8 cellular contexts compared by ENCODE assay signal in the genomic region with DNA sequence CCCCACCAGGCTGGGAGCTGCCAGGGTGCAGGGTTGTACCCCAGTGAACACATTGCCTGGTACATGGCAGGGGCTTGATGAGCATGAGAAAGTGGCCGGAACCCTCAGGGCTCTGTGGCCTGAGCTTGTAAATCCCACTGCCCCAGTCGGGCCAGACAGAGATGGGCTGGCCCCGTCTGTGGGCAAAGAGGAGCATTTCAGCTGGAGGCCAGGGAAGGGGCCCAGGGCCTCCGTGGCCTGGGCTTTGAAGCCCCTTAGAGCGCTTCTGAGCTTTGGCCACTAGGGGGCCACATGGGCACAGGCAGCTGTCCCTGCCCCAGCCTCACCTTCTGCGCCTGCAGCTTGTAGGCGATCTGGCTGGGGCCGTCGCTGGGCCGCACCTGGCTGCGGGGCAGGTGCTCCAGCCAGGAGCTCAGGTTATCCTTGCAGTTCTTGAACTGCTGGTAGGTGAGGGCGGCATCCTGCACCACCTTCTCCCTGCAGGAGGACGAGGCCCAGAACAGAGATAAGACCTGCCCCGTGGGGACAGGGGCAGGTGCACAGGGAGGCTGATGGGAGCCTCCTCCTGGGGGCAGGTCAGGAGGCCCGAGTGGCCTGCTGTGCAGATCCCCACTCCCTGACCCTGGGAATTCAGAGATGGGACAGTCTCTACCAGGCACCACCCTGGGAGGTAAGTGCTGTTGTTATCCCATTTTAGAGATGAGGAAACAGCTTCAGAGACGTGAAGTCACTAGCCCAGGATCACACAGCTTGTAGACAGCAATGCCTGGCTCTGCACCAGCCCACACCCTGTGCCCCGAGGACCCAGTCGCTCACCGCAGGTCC. TPM values are rescaled to one million over a fixed set of nuclear protein-coding genes. Genes with fewer than 3 reads are reported as not detected.
DNase-seq lines count a peak whose midpoint lies in the region; ATAC-seq and TF ChIP-seq lines count a peak whose summit lies in the region.

No MANE protein-coding gene starts in this region.

- no peak overlapping the region for H3K4me3 ChIP-seq in adipocyte (ENCODE audit: low read length)
- H3K4me3 ChIP-seq in right atrium auricular region = no peak overlapping the region
- no peak overlapping the region for H3K4me3 ChIP-seq in gastrocnemius medialis

- intact Hi-C loops in gastrocnemius medialis (cut with DNase I; ENCODE audit: low total_unique reads) = no loop called here

- ATAC-seq in GM18858 (IDR thresholded peaks at IDR 0.05; ENCODE audit: unreplicated experiment) (peak; percentile 46), T-cell (replicated peaks in 1 of 4) (peak; percentile 95 to 98 (median 96)), gastrocnemius medialis (peak; percentile 69 to 83), GM19395 (IDR thresholded peaks at IDR 0.05; ENCODE audit: unreplicated experiment) (no peak)

- POLR2A ChIA-PET in T-cell (lab: Charles Lee) = no interaction called here

- no peak overlapping the region for H3K27ac ChIP-seq in right atrium auricular region
- H3K27ac ChIP-seq in gastrocnemius medialis = no peak overlapping the region

- H3K27me3 ChIP-seq in adipocyte (replicated peaks; ENCODE audit: control insufficient read depth, insufficient read depth, low read length) (peaks cover 30% of the 10 kb centered on the region), right atrium auricular region (no peaks in the 10 kb centered on the region), gastrocnemius medialis (no peaks in the 10 kb centered on the region)

- H3K9me3 ChIP-seq in adipocyte (ENCODE audit: control insufficient read depth, low read length) (no peaks in the 10 kb centered on the region), right atrium auricular region (no peaks in the 10 kb centered on the region), gastrocnemius medialis (no peaks in the 10 kb centered on the region)

- H3K4me1 Mint-ChIP-seq in T-cell = peaks cover 5 to 7% (median 5%) of the 10 kb centered on the region in 3 donors

- in situ Hi-C loops in gastrocnemius medialis (cut with MboI; ENCODE audit: low sequenced_read_pairs in 4 of 4) = loop anchor here in 1 of 4 donors (10.0 kb wide), 1 partner anchor 280 kb away; no protein-coding TSS in a partner anchor

- peak overlapping the region in 1 of 2 donors; percentile 74 for H3K27ac Mint-ChIP-seq in T-cell

- H3K36me3 ChIP-seq in adipocyte (ENCODE audit: control insufficient read depth, insufficient read depth, low read length, severe bottlenecking) (no peaks in the 10 kb centered on the region), right atrium auricular region (no peaks in the 10 kb centered on the region), gastrocnemius medialis (no peaks in the 10 kb centered on the region)

- peak; percentile 96 to 99 for TF ChIP-seq CTCF in right atrium auricular region (IDR thresholded peaks at IDR 0.05)
- peak; percentile 74 to 97 (median 88) for TF ChIP-seq CTCF in gastrocnemius medialis (IDR thresholded peaks at IDR 0.05 in 4 of 5, conservative IDR thresholded peaks at IDR 0.05 in 1 of 5)

- H3K9me3 Mint-ChIP-seq in T-cell = no peaks in the 10 kb centered on the region

- DNase-seq in 8988T (peak; percentile 88), NCI-H1417 (lab: John Stamatoyannopoulos, UW) (peak; percentile 77 to 89 (median 83)), T-cell (peak; percentile 51 to 82 (median 70)), adipocyte (ENCODE audit: low read depth) (peak; percentile 88), right atrium auricular region (ENCODE audit: low spot score) (no peak), gastrocnemius medialis (peak; percentile 24 to 52)

- no peak for TF ChIP-seq POLR2A in gastrocnemius medialis (IDR thresholded peaks at IDR 0.05)

- H3K4me3 Mint-ChIP-seq in T-cell = peak overlapping the region in 2 of 3 donors; percentile 28 to 30

- no peaks in the 10 kb centered on the region for H3K36me3 Mint-ChIP-seq in T-cell

- no peaks in the 10 kb centered on the region for H3K4me1 ChIP-seq in adipocyte (ENCODE audit: control insufficient read depth, insufficient read depth, low read length)
- no peaks in the 10 kb centered on the region for H3K4me1 ChIP-seq in right atrium auricular region
- H3K4me1 ChIP-seq in gastrocnemius medialis = peaks cover 0 to 3% of the 10 kb centered on the region in 2 donors

- H3K27me3 Mint-ChIP-seq in T-cell = no peaks in the 10 kb centered on the region

- CTCF ChIA-PET in T-cell (lab: Charles Lee) = interaction anchor here (0.6 to 1.4 kb wide), 16 partner anchors 10 to 287 kb away, joined by 3 to 5 read pairs (median 4); no protein-coding TSS in a partner anchor

- peak overlapping the region; percentile 8 for H3K9ac ChIP-seq in adipocyte (ENCODE audit: low read length)

RNA-seq across cellular contexts. Expression of a gene that starts 12.8 kb away (rescaled TPM):
- total RNA-seq in T-cell = 1 to 10 TPM in 1 of 5 donors, under 1 TPM in 4; 0.58 to 1.0 (median 0.72) TPM
- total RNA-seq in right atrium auricular region = under 1 TPM; 0.30 to 0.71 TPM
- under 1 TPM in 2 of 4 donors, not detected in 2; 0.02 to 0.07 TPM for total RNA-seq in gastrocnemius medialis

RNA-seq across cellular contexts. Expression of a gene that starts 13.7 kb away (rescaled TPM):
- total RNA-seq in T-cell (10 to 100 TPM in 1 of 5 donors, 1 to 10 TPM in 4; 7.5 to 12.1 (median 9.0) TPM), right atrium auricular region (1 to 10 TPM in 1 of 2 donors, not detected in 1; 2.0 TPM), gastrocnemius medialis (1 to 10 TPM in 2 of 4 donors, under 1 TPM in 2; 0.33 to 1.8 (median 1.1) TPM)

RNA-seq across cellular contexts. Expression of a gene that starts 35.3 kb away (rescaled TPM):
- total RNA-seq in T-cell (10 to 100 TPM; 12.8 to 15.3 (median 14.3) TPM), right atrium auricular region (10 to 100 TPM in 1 of 2 donors, 1 to 10 TPM in 1; 8.8 to 14.0 TPM), gastrocnemius medialis (1 to 10 TPM; 4.2 to 9.2 (median 6.8) TPM)

RNA-seq across cellular contexts. Expression of a gene that starts 35.3 kb away (rescaled TPM):
- total RNA-seq in T-cell (10 to 100 TPM; 17.6 to 33.8 (median 29.1) TPM), right atrium auricular region (10 to 100 TPM; 49.6 to 67.4 TPM), gastrocnemius medialis (10 to 100 TPM; 64.8 to 96.6 (median 80.7) TPM)

RNA-seq across cellular contexts. Expression of a gene that starts 58.0 kb away (rescaled TPM):
- total RNA-seq in T-cell (10 to 100 TPM; 71.9 to 81.6 (median 78.9) TPM), right atrium auricular region (10 to 100 TPM; 35.2 to 43.9 TPM), gastrocnemius medialis (10 to 100 TPM; 33.0 to 76.7 (median 66.7) TPM)
